ENCODE assay signal across 8 cellular contexts in the genomic region with DNA sequence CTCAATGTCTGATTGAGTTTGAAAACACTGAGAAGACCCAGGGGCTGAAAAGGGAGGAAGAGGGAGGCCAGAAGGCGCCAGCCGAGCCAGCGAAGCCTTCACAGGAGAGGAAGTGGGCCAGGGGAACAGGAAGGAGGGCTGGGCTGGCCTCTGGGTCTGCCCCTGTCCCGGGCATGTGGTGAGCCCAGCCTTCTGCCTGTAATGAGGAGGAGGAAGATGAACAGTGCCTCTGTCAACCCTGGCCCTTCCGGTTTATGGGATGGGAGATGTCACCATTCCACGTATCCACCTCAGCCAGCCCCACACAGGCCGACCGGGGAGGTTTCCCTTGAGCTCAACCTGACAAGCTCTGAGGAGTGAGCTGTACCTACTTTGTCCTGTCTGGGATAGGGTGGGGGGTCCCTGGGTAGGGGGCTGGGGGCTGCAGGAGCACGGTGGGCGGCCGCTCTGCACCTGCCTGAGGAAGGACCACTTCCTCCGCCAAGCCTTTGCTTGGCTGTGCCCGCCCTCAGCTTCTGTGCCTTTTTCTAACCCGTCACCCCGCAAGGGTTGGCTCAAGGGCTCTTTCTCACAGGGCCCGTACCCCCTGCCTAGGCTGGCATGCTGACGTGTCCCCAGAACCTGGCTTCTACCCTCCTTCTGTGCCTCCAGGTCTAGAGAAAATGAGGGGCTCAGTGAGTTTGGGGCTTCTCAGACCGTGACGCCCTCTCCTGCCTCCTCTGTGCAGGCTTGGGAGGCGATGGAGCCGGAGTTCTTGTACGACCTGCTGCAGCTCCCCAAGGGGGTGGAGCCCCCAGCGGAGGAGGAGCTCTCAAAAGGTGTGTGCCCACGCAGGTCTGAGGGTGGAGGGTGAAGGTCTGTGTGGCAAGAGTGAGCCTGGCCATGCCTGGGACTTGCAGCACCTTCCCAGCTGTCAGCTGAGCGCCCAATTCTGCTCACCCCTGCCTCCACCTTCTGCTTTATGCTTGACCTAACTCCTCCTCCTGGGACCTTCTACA. TPM values are rescaled to one million over a fixed set of nuclear protein-coding genes. Genes with fewer than 3 reads are reported as not detected.
DNase-seq lines count a peak whose midpoint lies in the region; ATAC-seq, FAIRE-seq and TF ChIP-seq lines count a peak whose summit lies in the region.

No MANE protein-coding gene starts in this region.

- DNase-seq in GDM1 (lab: John Stamatoyannopoulos, UW) (peak; percentile 77), SIG-M5 (lab: John Stamatoyannopoulos, UW) (peak; percentile 16), bronchial epithelial cell (ENCODE audit: low read depth) (no peak), putamen (ENCODE audit: low spot score) (peak; percentile 6), NCI-H1092 treated with DMSO at 0.1 percent for 48 hours (lab: John Stamatoyannopoulos, UW) (no peak), NCI-H526 (lab: John Stamatoyannopoulos, UW) (no peak), DMS 273 (lab: John Stamatoyannopoulos, UW; ENCODE audit: unreplicated experiment) (no peak)

- no peaks in the 10 kb centered on the region for H3K36me3 ChIP-seq in bronchial epithelial cell (ENCODE audit: control insufficient read depth, insufficient read depth, low read length)

- ATAC-seq in HG02840 (IDR thresholded peaks at IDR 0.05; ENCODE audit: low FRiP score, unreplicated experiment) = no peak

- H3K27me3 ChIP-seq in bronchial epithelial cell (ENCODE audit: control insufficient read depth, insufficient read depth, low read length) = peaks cover 8% of the 10 kb centered on the region

- TF ChIP-seq CTCF in bronchial epithelial cell (IDR thresholded peaks at IDR 0.05; ENCODE audit: insufficient read depth, low read length, severe bottlenecking) = no peak

- no peak overlapping the region for H3K4me3 ChIP-seq in bronchial epithelial cell (ENCODE audit: low read depth, low read length)

- peak; percentile 18 for FAIRE-seq in bronchial epithelial cell (lab: Jason Lieb, UNC)

RNA-seq across cellular contexts. Expression of a gene that starts 2.2 kb away (rescaled TPM):
- not detected in 2 replicates for total RNA-seq in bronchial epithelial cell

Comparison
In these comparisons a context has a peak if more than half of its experiments do, and no peak if none do; other contexts are left out.
1. DNase-seq: peak in GDM1 (single experiment), SIG-M5 (single experiment) and putamen (single experiment); none in bronchial epithelial cell (single experiment), NCI-H1092 treated with DMSO at 0.1 percent for 48 hours (single experiment), NCI-H526 (0 of 2) and DMS 273 (single experiment).